1 cellular context compared by ENCODE assay signal in the genomic region with DNA sequence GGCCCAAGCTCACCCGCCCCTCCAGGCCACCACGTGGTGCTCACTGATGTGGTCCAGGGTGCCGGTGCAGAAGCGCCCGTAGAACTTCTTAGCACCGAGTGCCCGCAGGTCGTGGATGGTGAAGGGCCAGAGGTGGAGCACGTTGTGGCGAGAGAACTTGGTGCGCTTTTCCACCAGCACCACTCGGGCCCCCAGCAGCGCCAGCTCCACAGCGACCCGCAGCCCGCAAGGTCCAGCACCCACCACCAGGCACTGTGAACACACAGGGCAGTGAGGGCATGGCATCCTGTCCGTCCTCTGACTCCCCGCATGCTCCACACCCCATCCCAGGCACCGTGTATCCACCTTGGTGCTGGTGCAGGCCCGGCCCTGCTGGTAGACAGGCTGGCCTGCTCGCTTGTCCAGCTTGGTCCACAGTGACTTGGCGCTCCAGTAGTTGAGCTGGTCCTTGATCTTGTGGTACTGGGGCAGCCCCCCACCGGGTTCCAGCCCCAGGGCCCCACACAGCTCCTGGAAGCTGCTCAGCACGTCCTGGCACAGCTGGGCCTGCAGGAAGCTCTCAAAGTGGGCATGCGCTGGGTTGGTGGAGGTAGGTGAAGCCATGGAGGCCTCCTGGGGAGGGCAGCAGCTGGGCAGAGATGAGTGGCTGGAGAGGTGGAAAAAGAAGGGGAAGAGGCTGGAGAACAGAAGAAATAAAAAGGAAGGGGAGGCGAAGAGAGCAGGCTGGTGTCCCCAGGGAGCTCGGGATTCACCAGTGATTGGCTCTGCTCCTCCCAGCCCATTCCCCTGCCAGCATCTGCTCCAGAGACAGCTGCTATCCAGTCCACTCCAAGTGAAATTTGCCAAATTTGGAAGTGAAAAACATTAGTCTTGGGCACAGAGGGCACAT.
TF ChIP-seq lines count a peak whose summit lies in the region.

No MANE protein-coding gene starts in this region.

TF ChIP-seq in WTC11, 78 proteins besides CTCF, POLR2A, EP300 and RAD21 (continued from another document):
- TF ChIP-seq, protein P1, sequence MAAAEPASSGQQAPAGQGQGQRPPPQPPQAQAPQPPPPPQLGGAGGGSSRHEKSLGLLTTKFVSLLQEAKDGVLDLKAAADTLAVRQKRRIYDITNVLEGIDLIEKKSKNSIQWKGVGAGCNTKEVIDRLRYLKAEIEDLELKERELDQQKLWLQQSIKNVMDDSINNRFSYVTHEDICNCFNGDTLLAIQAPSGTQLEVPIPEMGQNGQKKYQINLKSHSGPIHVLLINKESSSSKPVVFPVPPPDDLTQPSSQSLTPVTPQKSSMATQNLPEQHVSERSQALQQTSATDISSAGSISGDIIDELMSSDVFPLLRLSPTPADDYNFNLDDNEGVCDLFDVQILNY (CRISPR knock-in tag; IDR thresholded peaks at IDR 0.05): no peak
